Comparison of ENCODE assay signal across 13 cellular contexts in genomic region chr6:166830891-166831363, GRCh38.
DNase-seq lines count a peak whose midpoint lies in the region; ATAC-seq and TF ChIP-seq lines count a peak whose summit lies in the region.
"Had no signal": no experiment of that assay in that cellular context is flagged by ENCODE, and none has a peak within 500 bp of the region (broad histone marks: within the 10 kb centered on the region; RNA-seq: fewer than 3 reads in every experiment).

No MANE protein-coding gene starts in this region.

- H3K27me3 ChIP-seq in BLaER1 treated with 17β-estradiol and CSF1 and Interleukin-3, amounts not matched to agents 10 nM and 100 nM, result no peaks in the 10 kb centered on the region
- peaks cover 30% of the 10 kb centered on the region for H3K27me3 ChIP-seq in PC-9 (ENCODE audit: insufficient read depth, low read depth)

- H3K36me3 ChIP-seq in BLaER1 treated with 17β-estradiol and CSF1 and Interleukin-3, amounts not matched to agents 10 nM and 100 nM, result peaks cover 0 to 7% (median 0%) of the 10 kb centered on the region in 11 experiments; a peak in 1 of 22 replicates
- H3K36me3 ChIP-seq in PC-9 (ENCODE audit: low read depth), result no peaks in the 10 kb centered on the region

- intact Hi-C loops in PC-9 (cut with micrococcal nuclease; ENCODE audit: unreplicated experiment), result no loop called here

- DNase-seq in stimulated activated naive CD8-positive, alpha-beta T cell treated with anti-CD3 and anti-CD28 coated beads, Interleukin-15, amount 100 ng/mL, for 72 hours, result no peak
- DNase-seq in NCI-H1048 (lab: John Stamatoyannopoulos, UW), result no peak
- no peak for DNase-seq in PC-9
- no peak for DNase-seq in GF-D8 (lab: John Stamatoyannopoulos, UW)
- DNase-seq: effector memory CD4-positive, alpha-beta T cell; foreskin melanocyte; NCI-H2081; psoas muscle had no signal

- peak overlapping the region in 10 of 11 experiments; percentile 24 to 94 (median 80); a peak in 19 of 22 replicates for H3K4me2 ChIP-seq in BLaER1 treated with 17β-estradiol and CSF1 and Interleukin-3, amounts not matched to agents 10 nM and 100 nM
- no peak overlapping the region for H3K4me2 ChIP-seq in PC-9

- TF ChIP-seq CTCF in PC-9 (conservative IDR thresholded peaks at IDR 0.05), result no peak

- no peak overlapping the region for H3K27ac Mint-ChIP-seq in stimulated activated naive CD8-positive, alpha-beta T cell treated with anti-CD3 and anti-CD28 coated beads, Interleukin-15, amount 100 ng/mL, for 72 hours

- no peaks in the 10 kb centered on the region for H3K4me1 Mint-ChIP-seq in stimulated activated naive CD8-positive, alpha-beta T cell treated with anti-CD3 and anti-CD28 coated beads, Interleukin-15, amount 100 ng/mL, for 72 hours

- peaks cover 0 to 35% (median 7%) of the 10 kb centered on the region in 11 experiments; a peak in 10 of 22 replicates for H3K9me3 ChIP-seq in BLaER1 treated with 17β-estradiol and CSF1 and Interleukin-3, amounts not matched to agents 10 nM and 100 nM (replicated peaks in 1 of 11)
- no peaks in the 10 kb centered on the region for H3K9me3 ChIP-seq in PC-9 (ENCODE audit: insufficient read depth, low read depth)
- H3K9me3 ChIP-seq: psoas muscle had no signal

- no peaks in the 10 kb centered on the region for H3K79me2 ChIP-seq in PC-9 (ENCODE audit: low read depth)

- peak overlapping the region in 10 of 11 experiments; percentile 57 to 94 (median 84); a peak in 20 of 22 replicates for H3K27ac ChIP-seq in BLaER1 treated with 17β-estradiol and CSF1 and Interleukin-3, amounts not matched to agents 10 nM and 100 nM
- H3K27ac ChIP-seq in PC-9, result no peak overlapping the region
- H3K27ac ChIP-seq: psoas muscle had no signal

- no peak overlapping the region for H3K4me3 Mint-ChIP-seq in stimulated activated naive CD8-positive, alpha-beta T cell treated with anti-CD3 and anti-CD28 coated beads, Interleukin-15, amount 100 ng/mL, for 72 hours

- CTCF ChIA-PET in PC-9 (lab: Charles Lee), result no interaction called here

- no peaks in the 10 kb centered on the region for H3K9me3 Mint-ChIP-seq in stimulated activated naive CD8-positive, alpha-beta T cell treated with anti-CD3 and anti-CD28 coated beads, Interleukin-15, amount 100 ng/mL, for 72 hours

- H2AFZ ChIP-seq in PC-9, result no peak overlapping the region

- no peaks in the 10 kb centered on the region for H4K20me1 ChIP-seq in BLaER1 treated with 17β-estradiol and CSF1 and Interleukin-3, amounts not matched to agents 10 nM and 100 nM
- H4K20me1 ChIP-seq in PC-9 (ENCODE audit: insufficient read depth), result no peaks in the 10 kb centered on the region

- H3K27me3 Mint-ChIP-seq in stimulated activated naive CD8-positive, alpha-beta T cell treated with anti-CD3 and anti-CD28 coated beads, Interleukin-15, amount 100 ng/mL, for 72 hours, result no peaks in the 10 kb centered on the region

- ATAC-seq in GM19328 (IDR thresholded peaks at IDR 0.05; ENCODE audit: unreplicated experiment) (peak; percentile 12), HG02759 (IDR thresholded peaks at IDR 0.05; ENCODE audit: unreplicated experiment) (peak; percentile 34), HG03442 (IDR thresholded peaks at IDR 0.05; ENCODE audit: unreplicated experiment) (peak; percentile 8)
- no peak for ATAC-seq in stimulated activated naive CD8-positive, alpha-beta T cell treated with anti-CD3 and anti-CD28 coated beads, Interleukin-15, amount 100 ng/mL, for 72 hours
- ATAC-seq: psoas muscle, SK-N-SH treated with all-trans-retinoic acid at 6 μM for 48 hours had no signal

- peak overlapping the region in 9 of 11 experiments; percentile 0 to 78 (median 68); a peak in 13 of 22 replicates for H3K9ac ChIP-seq in BLaER1 treated with 17β-estradiol and CSF1 and Interleukin-3, amounts not matched to agents 10 nM and 100 nM

- no TSS peak for BruUV-seq in PC-9 (replicated peaks; lab: Mats Ljungman, UMichigan)

- H3K9me2 ChIP-seq in PC-9 (ENCODE audit: insufficient read depth), result no peaks in the 10 kb centered on the region

- H3K4me3 ChIP-seq in BLaER1 treated with 17β-estradiol and CSF1 and Interleukin-3, amounts not matched to agents 10 nM and 100 nM, result peak overlapping the region in 1 of 10 experiments; percentile 22; a peak in 2 of 20 replicates
- no peak overlapping the region for H3K4me3 ChIP-seq in PC-9
- H3K4me3 ChIP-seq: psoas muscle had no signal

- no peaks in the 10 kb centered on the region for H3F3A ChIP-seq in PC-9 (ENCODE audit: insufficient read depth, low read depth)

- POLR2A ChIA-PET in PC-9 (lab: Charles Lee; ENCODE audit: unreplicated experiment), result no interaction called here

- peaks cover 0 to 32% (median 25%) of the 10 kb centered on the region in 10 experiments; a peak in 18 of 20 replicates for H3K4me1 ChIP-seq in BLaER1 treated with 17β-estradiol and CSF1 and Interleukin-3, amounts not matched to agents 10 nM and 100 nM
- no peaks in the 10 kb centered on the region for H3K4me1 ChIP-seq in PC-9 (replicated peaks; ENCODE audit: insufficient read depth)
- H3K4me1 ChIP-seq: psoas muscle had no signal
